8 cellular contexts compared by ENCODE assay signal in the genomic region with DNA sequence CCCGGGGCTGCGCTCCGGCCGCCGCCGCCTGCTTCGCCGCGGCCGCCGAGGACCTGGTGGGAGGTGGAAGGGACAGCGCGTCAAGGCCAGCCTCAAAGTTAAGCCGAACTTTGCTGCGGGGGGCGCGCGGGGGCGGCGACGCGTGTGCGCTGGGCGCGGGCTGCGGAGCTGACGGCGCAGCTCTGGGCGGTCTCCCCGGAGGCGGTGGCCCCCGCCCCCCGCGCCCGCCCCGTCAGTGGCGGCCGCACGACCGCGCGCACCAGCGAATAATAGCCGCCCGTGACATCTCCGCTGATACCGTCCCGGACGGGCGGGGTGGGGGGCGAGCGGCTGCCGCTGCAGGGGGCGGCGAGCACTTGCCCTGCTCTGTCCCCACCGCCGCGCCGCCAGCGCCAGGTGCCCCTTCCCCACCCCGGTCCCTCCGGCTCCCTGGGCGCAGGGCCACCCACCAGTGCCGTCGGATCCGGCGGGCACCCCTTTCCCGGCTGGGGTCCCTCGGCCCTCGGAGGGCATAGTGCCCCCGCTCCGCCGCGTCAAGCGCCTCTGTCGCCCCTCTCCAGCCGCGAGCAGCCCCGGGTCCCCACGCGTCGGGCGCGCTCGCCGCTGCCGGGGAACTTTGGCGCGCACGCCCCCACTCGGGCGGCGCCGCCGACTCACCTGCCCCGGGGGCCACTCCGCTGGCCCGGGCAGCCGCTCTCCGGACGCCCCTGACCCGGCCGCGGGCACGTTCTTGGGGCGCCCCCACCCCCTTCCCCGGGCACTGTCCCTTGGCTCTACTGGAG. TPM values are rescaled to one million over a fixed set of nuclear protein-coding genes. Genes with fewer than 3 reads are reported as not detected.
DNase-seq lines count a peak whose midpoint lies in the region; ATAC-seq, FAIRE-seq and TF ChIP-seq lines count a peak whose summit lies in the region.

No MANE protein-coding gene starts in this region.

- H3K4me3 ChIP-seq in NB4 (ENCODE audit: low read depth, low read length) (peak overlapping the region; percentile 84), body of pancreas (peak overlapping the region; percentile 47 to 75), lower lobe of right lung (peak overlapping the region; percentile 76), uterus (peak overlapping the region; percentile 26 to 69)

- ATAC-seq in body of pancreas (no peak), lower lobe of right lung (no peak)

- WGBS in body of pancreas, 2 donors, result 1% methylated on average over 43 of the region's 107 CpGs; no CpG with 5 or more reads in 1 of the 2 donors

- H3K36me3 ChIP-seq in body of pancreas (replicated peaks in 1 of 2; ENCODE audit: insufficient read depth in 1 of 2, low read depth in 2 of 2), result no peaks in the 10 kb centered on the region
- no peaks in the 10 kb centered on the region for H3K36me3 ChIP-seq in lower lobe of right lung
- H3K36me3 ChIP-seq in uterus, result no peaks in the 10 kb centered on the region

- in situ Hi-C loops in GM13977 (cut with MboI; ENCODE audit: low pct_unique_long_range_greater_than_20kb, low sequenced_read_pairs, unreplicated experiment), result no loop called here

- FAIRE-seq in D721Med (lab: Jason Lieb, UNC), result no peak

- H3K9me3 ChIP-seq in body of pancreas (no peaks in the 10 kb centered on the region), lower lobe of right lung (no peaks in the 10 kb centered on the region), uterus (no peaks in the 10 kb centered on the region)

- DNase-seq in GM13977 (ENCODE audit: low spot score) (peak; percentile 72), NB4 (ENCODE audit: low read depth) (peak; percentile 77), body of pancreas (no peak), lower lobe of right lung (no peak), uterus (no peak), LoVo (ENCODE audit: low spot score) (no peak), D721Med (ENCODE audit: insufficient read length, low spot score) (no peak), NCI-H524 treated with DMSO at 0.1 percent for 48 hours (lab: John Stamatoyannopoulos, UW) (no peak)

- H3K27ac ChIP-seq in body of pancreas (peak overlapping the region in 2 of 4 donors; percentile 34 to 67), lower lobe of right lung (peak overlapping the region; percentile 89), uterus (peak overlapping the region in 1 of 2 donors; percentile 76)

- H3K27me3 ChIP-seq in body of pancreas, result no peaks in the 10 kb centered on the region
- peaks cover 18% of the 10 kb centered on the region for H3K27me3 ChIP-seq in lower lobe of right lung (ENCODE audit: low read depth)
- no peaks in the 10 kb centered on the region for H3K27me3 ChIP-seq in uterus

- intact Hi-C loops in body of pancreas (cut with DNase I), result no loop called here
- intact Hi-C loops in lower lobe of right lung (cut with DNase I), result no loop called here
- intact Hi-C loops in uterus (cut with DNase I; ENCODE audit: low total_unique reads), result no loop called here

- peak; percentile 16 for TF ChIP-seq CTCF in GM13977 (IDR thresholded peaks at IDR 0.05; ENCODE audit: extremely low read depth, insufficient read depth, missing control alignments)
- no peak for TF ChIP-seq CTCF in NB4 (IDR thresholded peaks at IDR 0.05; ENCODE audit: low read depth, low read length)
- TF ChIP-seq CTCF in body of pancreas (IDR thresholded peaks at IDR 0.05), result no peak
- TF ChIP-seq CTCF in lower lobe of right lung (IDR thresholded peaks at IDR 0.05), result no peak
- no peak for TF ChIP-seq CTCF in uterus (IDR thresholded peaks at IDR 0.05)
- no peak for TF ChIP-seq CTCF in D721Med (IDR thresholded peaks at IDR 0.05; ENCODE audit: insufficient read depth, missing control alignments)

- peaks cover 16% of the 10 kb centered on the region for H3K4me1 ChIP-seq in body of pancreas
- peaks cover 27% of the 10 kb centered on the region for H3K4me1 ChIP-seq in lower lobe of right lung
- H3K4me1 ChIP-seq in uterus, result peaks cover 0 to 8% of the 10 kb centered on the region in 2 donors

- TF ChIP-seq POLR2A in NB4 (IDR thresholded peaks at IDR 0.05; ENCODE audit: extremely low read depth, insufficient read length) (no peak), body of pancreas (IDR thresholded peaks at IDR 0.05) (no peak), uterus (IDR thresholded peaks at IDR 0.05) (no peak)

RNA-seq across cellular contexts. Expression of a gene that starts 0.8 kb away (rescaled TPM):
- total RNA-seq in body of pancreas (under 1 TPM; under 0.01 to 0.78 TPM), lower lobe of right lung (18.3 TPM), uterus (10 to 100 TPM in 1 of 4 donors, 1 to 10 TPM in 2, under 1 TPM in 1; 0.26 to 15.9 (median 3.6) TPM)

RNA-seq across cellular contexts. Expression of a gene that starts 12.4 kb away (rescaled TPM):
- total RNA-seq in body of pancreas (1 to 10 TPM; 2.1 to 3.6 TPM), lower lobe of right lung (1.7 TPM), uterus (10 to 100 TPM in 1 of 4 donors, 1 to 10 TPM in 3; 6.3 to 45.3 (median 8.1) TPM)

Comparison
In these comparisons a context has a peak if more than half of its experiments do, and no peak if none do; other contexts are left out.
1. DNase-seq: peak in GM13977 (single experiment) and NB4 (single experiment); none in body of pancreas (0 of 4), lower lobe of right lung (single experiment), uterus (0 of 2), LoVo (single experiment), D721Med (single experiment) and NCI-H524 treated with DMSO at 0.1 percent for 48 hours (single experiment).
2. Peak in every context shown above with its lines, with median percentiles within 50 percentile points of each other: H3K4me3 ChIP-seq.